1 cellular context compared by ENCODE assay signal in the genomic region with DNA sequence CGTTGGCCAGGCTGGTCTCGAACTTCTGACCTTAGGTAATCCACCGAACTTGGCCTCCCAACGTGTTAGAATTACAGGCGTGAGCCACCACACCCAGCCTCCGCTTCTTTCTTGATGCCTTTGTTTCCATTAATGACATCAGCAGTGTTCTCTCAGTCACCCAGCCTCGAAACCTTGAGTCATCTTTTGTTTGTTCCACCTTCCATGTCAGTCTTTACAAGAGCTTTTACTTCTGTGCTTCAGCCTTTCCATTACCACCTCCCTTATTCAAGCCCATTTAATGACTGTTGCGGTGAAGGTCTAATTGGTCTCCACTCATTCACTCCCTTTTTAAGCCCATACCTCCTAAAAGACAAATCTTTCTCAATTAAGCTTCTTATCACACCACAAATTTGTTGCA.
TF ChIP-seq lines count a peak whose summit lies in the region.

No MANE protein-coding gene starts in this region.

TF ChIP-seq in GM23338, 12 proteins besides CTCF, POLR2A, EP300 and RAD21:
- TF ChIP-seq, protein P1, sequence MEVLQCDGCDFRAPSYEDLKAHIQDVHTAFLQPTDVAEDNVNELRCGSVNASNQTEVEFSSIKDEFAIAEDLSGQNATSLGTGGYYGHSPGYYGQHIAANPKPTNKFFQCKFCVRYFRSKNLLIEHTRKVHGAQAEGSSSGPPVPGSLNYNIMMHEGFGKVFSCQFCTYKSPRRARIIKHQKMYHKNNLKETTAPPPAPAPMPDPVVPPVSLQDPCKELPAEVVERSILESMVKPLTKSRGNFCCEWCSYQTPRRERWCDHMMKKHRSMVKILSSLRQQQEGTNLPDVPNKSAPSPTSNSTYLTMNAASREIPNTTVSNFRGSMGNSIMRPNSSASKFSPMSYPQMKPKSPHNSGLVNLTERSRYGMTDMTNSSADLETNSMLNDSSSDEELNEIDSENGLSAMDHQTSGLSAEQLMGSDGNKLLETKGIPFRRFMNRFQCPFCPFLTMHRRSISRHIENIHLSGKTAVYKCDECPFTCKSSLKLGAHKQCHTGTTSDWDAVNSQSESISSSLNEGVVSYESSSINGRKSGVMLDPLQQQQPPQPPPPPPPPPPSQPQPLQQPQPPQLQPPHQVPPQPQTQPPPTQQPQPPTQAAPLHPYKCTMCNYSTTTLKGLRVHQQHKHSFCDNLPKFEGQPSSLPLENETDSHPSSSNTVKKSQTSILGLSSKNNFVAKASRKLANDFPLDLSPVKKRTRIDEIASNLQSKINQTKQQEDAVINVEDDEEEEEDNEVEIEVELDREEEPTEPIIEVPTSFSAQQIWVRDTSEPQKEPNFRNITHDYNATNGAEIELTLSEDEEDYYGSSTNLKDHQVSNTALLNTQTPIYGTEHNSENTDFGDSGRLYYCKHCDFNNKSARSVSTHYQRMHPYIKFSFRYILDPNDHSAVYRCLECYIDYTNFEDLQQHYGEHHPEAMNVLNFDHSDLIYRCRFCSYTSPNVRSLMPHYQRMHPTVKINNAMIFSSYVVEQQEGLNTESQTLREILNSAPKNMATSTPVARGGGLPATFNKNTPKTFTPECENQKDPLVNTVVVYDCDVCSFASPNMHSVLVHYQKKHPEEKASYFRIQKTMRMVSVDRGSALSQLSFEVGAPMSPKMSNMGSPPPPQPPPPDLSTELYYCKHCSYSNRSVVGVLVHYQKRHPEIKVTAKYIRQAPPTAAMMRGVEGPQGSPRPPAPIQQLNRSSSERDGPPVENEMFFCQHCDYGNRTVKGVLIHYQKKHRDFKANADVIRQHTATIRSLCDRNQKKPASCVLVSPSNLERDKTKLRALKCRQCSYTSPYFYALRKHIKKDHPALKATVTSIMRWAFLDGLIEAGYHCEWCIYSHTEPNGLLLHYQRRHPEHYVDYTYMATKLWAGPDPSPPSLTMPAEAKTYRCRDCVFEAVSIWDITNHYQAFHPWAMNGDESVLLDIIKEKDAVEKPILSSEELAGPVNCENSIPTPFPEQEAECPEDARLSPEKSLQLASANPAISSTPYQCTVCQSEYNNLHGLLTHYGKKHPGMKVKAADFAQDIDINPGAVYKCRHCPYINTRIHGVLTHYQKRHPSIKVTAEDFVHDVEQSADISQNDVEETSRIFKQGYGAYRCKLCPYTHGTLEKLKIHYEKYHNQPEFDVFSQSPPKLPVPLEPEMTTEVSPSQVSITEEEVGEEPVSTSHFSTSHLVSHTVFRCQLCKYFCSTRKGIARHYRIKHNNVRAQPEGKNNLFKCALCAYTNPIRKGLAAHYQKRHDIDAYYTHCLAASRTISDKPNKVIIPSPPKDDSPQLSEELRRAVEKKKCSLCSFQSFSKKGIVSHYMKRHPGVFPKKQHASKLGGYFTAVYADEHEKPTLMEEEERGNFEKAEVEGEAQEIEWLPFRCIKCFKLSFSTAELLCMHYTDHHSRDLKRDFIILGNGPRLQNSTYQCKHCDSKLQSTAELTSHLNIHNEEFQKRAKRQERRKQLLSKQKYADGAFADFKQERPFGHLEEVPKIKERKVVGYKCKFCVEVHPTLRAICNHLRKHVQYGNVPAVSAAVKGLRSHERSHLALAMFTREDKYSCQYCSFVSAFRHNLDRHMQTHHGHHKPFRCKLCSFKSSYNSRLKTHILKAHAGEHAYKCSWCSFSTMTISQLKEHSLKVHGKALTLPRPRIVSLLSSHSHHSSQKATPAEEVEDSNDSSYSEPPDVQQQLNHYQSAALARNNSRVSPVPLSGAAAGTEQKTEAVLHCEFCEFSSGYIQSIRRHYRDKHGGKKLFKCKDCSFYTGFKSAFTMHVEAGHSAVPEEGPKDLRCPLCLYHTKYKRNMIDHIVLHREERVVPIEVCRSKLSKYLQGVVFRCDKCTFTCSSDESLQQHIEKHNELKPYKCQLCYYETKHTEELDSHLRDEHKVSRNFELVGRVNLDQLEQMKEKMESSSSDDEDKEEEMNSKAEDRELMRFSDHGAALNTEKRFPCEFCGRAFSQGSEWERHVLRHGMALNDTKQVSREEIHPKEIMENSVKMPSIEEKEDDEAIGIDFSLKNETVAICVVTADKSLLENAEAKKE (CRISPR knock-in tag; IDR thresholded peaks at IDR 0.05), result no peak
- TF ChIP-seq STAT1 (IDR thresholded peaks at IDR 0.05; ENCODE audit: unreplicated experiment) (no peak), EZH2 (IDR thresholded peaks at IDR 0.05; ENCODE audit: low read depth, unreplicated experiment) (no peak), EZH2phosphoT487 (IDR thresholded peaks at IDR 0.05; ENCODE audit: unreplicated experiment) (no peak), ZNF114 (CRISPR knock-in tag; IDR thresholded peaks at IDR 0.05) (no peak), NANOG (IDR thresholded peaks at IDR 0.05; ENCODE audit: borderline replicate concordance) (no peak), POLR2AphosphoS5 (IDR thresholded peaks at IDR 0.05; ENCODE audit: low read depth) (no peak), JUNB (IDR thresholded peaks at IDR 0.05; ENCODE audit: unreplicated experiment) (no peak), CREB1 (CRISPR knock-in tag; IDR thresholded peaks at IDR 0.05; ENCODE audit: low read depth) (no peak), ZNF331 (CRISPR knock-in tag; IDR thresholded peaks at IDR 0.05; ENCODE audit: low read depth) (no peak)
- TF ChIP-seq, protein P2, sequence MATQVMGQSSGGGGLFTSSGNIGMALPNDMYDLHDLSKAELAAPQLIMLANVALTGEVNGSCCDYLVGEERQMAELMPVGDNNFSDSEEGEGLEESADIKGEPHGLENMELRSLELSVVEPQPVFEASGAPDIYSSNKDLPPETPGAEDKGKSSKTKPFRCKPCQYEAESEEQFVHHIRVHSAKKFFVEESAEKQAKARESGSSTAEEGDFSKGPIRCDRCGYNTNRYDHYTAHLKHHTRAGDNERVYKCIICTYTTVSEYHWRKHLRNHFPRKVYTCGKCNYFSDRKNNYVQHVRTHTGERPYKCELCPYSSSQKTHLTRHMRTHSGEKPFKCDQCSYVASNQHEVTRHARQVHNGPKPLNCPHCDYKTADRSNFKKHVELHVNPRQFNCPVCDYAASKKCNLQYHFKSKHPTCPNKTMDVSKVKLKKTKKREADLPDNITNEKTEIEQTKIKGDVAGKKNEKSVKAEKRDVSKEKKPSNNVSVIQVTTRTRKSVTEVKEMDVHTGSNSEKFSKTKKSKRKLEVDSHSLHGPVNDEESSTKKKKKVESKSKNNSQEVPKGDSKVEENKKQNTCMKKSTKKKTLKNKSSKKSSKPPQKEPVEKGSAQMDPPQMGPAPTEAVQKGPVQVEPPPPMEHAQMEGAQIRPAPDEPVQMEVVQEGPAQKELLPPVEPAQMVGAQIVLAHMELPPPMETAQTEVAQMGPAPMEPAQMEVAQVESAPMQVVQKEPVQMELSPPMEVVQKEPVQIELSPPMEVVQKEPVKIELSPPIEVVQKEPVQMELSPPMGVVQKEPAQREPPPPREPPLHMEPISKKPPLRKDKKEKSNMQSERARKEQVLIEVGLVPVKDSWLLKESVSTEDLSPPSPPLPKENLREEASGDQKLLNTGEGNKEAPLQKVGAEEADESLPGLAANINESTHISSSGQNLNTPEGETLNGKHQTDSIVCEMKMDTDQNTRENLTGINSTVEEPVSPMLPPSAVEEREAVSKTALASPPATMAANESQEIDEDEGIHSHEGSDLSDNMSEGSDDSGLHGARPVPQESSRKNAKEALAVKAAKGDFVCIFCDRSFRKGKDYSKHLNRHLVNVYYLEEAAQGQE (IDR thresholded peaks at IDR 0.05; ENCODE audit: unreplicated experiment), result no peak
